ENCODE assay signal across 10 cellular contexts in genomic region chr10:112241651-112242341, GRCh38. TPM values are rescaled to one million over a fixed set of nuclear protein-coding genes. Genes with fewer than 3 reads are reported as not detected.
"Had no signal": no experiment of that assay in that cellular context is flagged by ENCODE, and none has a peak within 500 bp of the region (broad histone marks: within the 10 kb centered on the region; RNA-seq: fewer than 3 reads in every experiment).

No MANE protein-coding gene starts in this region.

- H3K4me2 ChIP-seq: GM23338 had no signal

- DNase-seq: H7, HFFc6, IMR-90 had no signal

- H3K4me3 ChIP-seq: GM23338, HAP-1, K562 had no signal

- ATAC-seq: GM23338, HCT116, K562 had no signal

- H3K27ac ChIP-seq: HL-60 had no signal

- H3K4me1 ChIP-seq: HAP-1 had no signal

- H3K9me3 ChIP-seq: HAP-1 had no signal

- H3K36me3 ChIP-seq: HAP-1 had no signal

- FAIRE-seq: K562 had no signal

- H2AFZ ChIP-seq: GM23338 had no signal

RNA-seq across cellular contexts. Expression of gene TECTB, which starts 41.4 kb away (rescaled TPM):
- total RNA-seq: GM23338, H4, H7, HFFc6, HT1080, IMR-90, K562 had no signal
- polyA plus RNA-seq: GM23338, IMR-90, K562 had no signal
